1 cellular context compared by ENCODE assay signal in genomic region chr1:25414157-25414556, GRCh38. TPM values are rescaled to one million over a fixed set of nuclear protein-coding genes. Genes with fewer than 3 reads are reported as not detected.
"Had no signal": no experiment of that assay in that cellular context is flagged by ENCODE, and none has a peak within 500 bp of the region (broad histone marks: within the 10 kb centered on the region; RNA-seq: fewer than 3 reads in every experiment).

No MANE protein-coding gene starts in this region.

RNA-seq across cellular contexts. Expression of gene RHCE, which starts 6.5 kb away (rescaled TPM):
- total RNA-seq: HT-29 had no signal
